ENCODE assay signal across 7 cellular contexts in genomic region chr9:97357056-97357455, GRCh38. TPM values are rescaled to one million over a fixed set of nuclear protein-coding genes. Genes with fewer than 3 reads are reported as not detected.
"Had no signal": no experiment of that assay in that cellular context is flagged by ENCODE, and none has a peak within 500 bp of the region (broad histone marks: within the 10 kb centered on the region; RNA-seq: fewer than 3 reads in every experiment).

No MANE protein-coding gene starts in this region.

- H2AFZ ChIP-seq: GM23338 had no signal

- FAIRE-seq: H1, H54, HepG2 had no signal

- DNase-seq: H9, HCEC 1CT had no signal

- H3K4me3 ChIP-seq: GM23338 had no signal

- H3K4me2 ChIP-seq: GM23338 had no signal

RNA-seq across cellular contexts. Expression of gene CCDC180, which starts 49.6 kb away (rescaled TPM):
- polyA plus RNA-seq: IgD-negative memory B cell had no signal
